In genomic region chr9:133726401-133727276, GRCh38 we compare ENCODE assay signal across 8 cellular contexts. TPM values are rescaled to one million over a fixed set of nuclear protein-coding genes. Genes with fewer than 3 reads are reported as not detected.
DNase-seq lines count a peak whose midpoint lies in the region; ATAC-seq, FAIRE-seq and TF ChIP-seq lines count a peak whose summit lies in the region.

No MANE protein-coding gene starts in this region.

- POLR2A ChIA-PET in A673 (lab: Charles Lee; ENCODE audit: low non-redundant PET), result no interaction called here

- H3K36me3 ChIP-seq in A673 (ENCODE audit: insufficient read depth, low read length, poor library complexity, severe bottlenecking) (no peaks in the 10 kb centered on the region), neural cell (ENCODE audit: insufficient read depth, low read length) (no peaks in the 10 kb centered on the region)

- H3K27me3 ChIP-seq in A673 (replicated peaks; ENCODE audit: insufficient read depth, low read depth, low read length, poor library complexity) (no peaks in the 10 kb centered on the region), neural cell (ENCODE audit: insufficient read depth, low read depth, low read length) (no peaks in the 10 kb centered on the region)

- no peak for TF ChIP-seq EP300 in neural cell (conservative IDR thresholded peaks at IDR 0.05; ENCODE audit: poor library complexity, severe bottlenecking)

- no peak overlapping the region for H3K27ac ChIP-seq in A673 (ENCODE audit: low read depth, low read length, poor library complexity, severe bottlenecking)
- no peak overlapping the region for H3K27ac ChIP-seq in neural cell (ENCODE audit: low read length)

- no peak overlapping the region for H3K4me2 ChIP-seq in neural cell (ENCODE audit: low read length)

- TF ChIP-seq CTCF in A673 (conservative IDR thresholded peaks at IDR 0.05; ENCODE audit: low read depth, low read length), result peak; percentile 54
- TF ChIP-seq CTCF in neural cell (IDR thresholded peaks at IDR 0.05; ENCODE audit: poor library complexity, severe bottlenecking), result peak; percentile 78

- H4K20me1 ChIP-seq in neural cell (ENCODE audit: insufficient read depth), result no peaks in the 10 kb centered on the region

- TF ChIP-seq POLR2A in H54 (IDR thresholded peaks at IDR 0.05; ENCODE audit: low read depth, low read length), result no peak
- TF ChIP-seq POLR2A in erythroblast (IDR thresholded peaks at IDR 0.05; ENCODE audit: low read length), result no peak

- FAIRE-seq in H54 (lab: Jason Lieb, UNC), result peak; percentile 57

- no peaks in the 10 kb centered on the region for H3F3A ChIP-seq in neural cell (ENCODE audit: insufficient read depth, low read length, poor library complexity, severe bottlenecking)

- H3K9ac ChIP-seq in neural cell (ENCODE audit: low read length), result peak overlapping the region; percentile 9

- ATAC-seq in GM21515 (IDR thresholded peaks at IDR 0.05; ENCODE audit: unreplicated experiment), result no peak

- CTCF ChIA-PET in A673 (lab: Charles Lee), result interaction anchor here (1.0 kb wide), 1 partner anchor 268 kb away, joined by 3 read pairs; no protein-coding TSS in a partner anchor

- H3K9me2 ChIP-seq in neural cell (ENCODE audit: insufficient read depth, low read length), result no peaks in the 10 kb centered on the region

- H3K79me2 ChIP-seq in neural cell (replicated peaks; ENCODE audit: insufficient read depth, low read length), result no peaks in the 10 kb centered on the region

- no peak overlapping the region for H3K4me3 ChIP-seq in A673 (ENCODE audit: low read depth, low read length, poor library complexity, severe bottlenecking)
- no peak overlapping the region for H3K4me3 ChIP-seq in neural cell (ENCODE audit: low read length)

- no TSS peak for BruUV-seq in A673 (replicated peaks; lab: Mats Ljungman, UMichigan)

- H2AFZ ChIP-seq in neural cell (ENCODE audit: low read depth, low read length), result no peak overlapping the region

- intact Hi-C loops in A673 (cut with micrococcal nuclease; ENCODE audit: unreplicated experiment), result loop anchor here (5.0 to 10.0 kb wide), 2 partner anchors 122 to 539 kb away; partner anchors contain the start of gene FAM163B

- H3K9me3 ChIP-seq in A673 (ENCODE audit: low read depth, low read length, poor library complexity, severe bottlenecking) (no peaks in the 10 kb centered on the region), neural cell (ENCODE audit: low read length) (no peaks in the 10 kb centered on the region)

- no peaks in the 10 kb centered on the region for H3K4me1 ChIP-seq in A673 (ENCODE audit: insufficient read depth, low read length, poor library complexity, severe bottlenecking)

- DNase-seq in A673 (ENCODE audit: low spot score), result peak; percentile 62
- no peak for DNase-seq in H54 (ENCODE audit: insufficient read length, low spot score)
- DNase-seq in NCI-H69 (lab: John Stamatoyannopoulos, UW), result peak; percentile 80
- DNase-seq in activated CD8-positive, alpha-beta memory T cell treated with anti-CD3 and anti-CD28 coated beads for 4 hours (ENCODE audit: low read depth in 2 of 2), result peak; percentile 31 to 41
- peak; percentile 21 to 30 for DNase-seq in erythroblast (lab: John Stamatoyannopoulos, UW)
- peak; percentile 56 for DNase-seq in ureter (ENCODE audit: low spot score)

- TF ChIP-seq RAD21 in neural cell (conservative IDR thresholded peaks at IDR 0.05), result peak; percentile 79

TF ChIP-seq in neural cell, 6 proteins besides CTCF, POLR2A, EP300 and RAD21:
- TF ChIP-seq POLR2AphosphoS5 (IDR thresholded peaks at IDR 0.05), result no peak
- TF ChIP-seq, protein P1, sequence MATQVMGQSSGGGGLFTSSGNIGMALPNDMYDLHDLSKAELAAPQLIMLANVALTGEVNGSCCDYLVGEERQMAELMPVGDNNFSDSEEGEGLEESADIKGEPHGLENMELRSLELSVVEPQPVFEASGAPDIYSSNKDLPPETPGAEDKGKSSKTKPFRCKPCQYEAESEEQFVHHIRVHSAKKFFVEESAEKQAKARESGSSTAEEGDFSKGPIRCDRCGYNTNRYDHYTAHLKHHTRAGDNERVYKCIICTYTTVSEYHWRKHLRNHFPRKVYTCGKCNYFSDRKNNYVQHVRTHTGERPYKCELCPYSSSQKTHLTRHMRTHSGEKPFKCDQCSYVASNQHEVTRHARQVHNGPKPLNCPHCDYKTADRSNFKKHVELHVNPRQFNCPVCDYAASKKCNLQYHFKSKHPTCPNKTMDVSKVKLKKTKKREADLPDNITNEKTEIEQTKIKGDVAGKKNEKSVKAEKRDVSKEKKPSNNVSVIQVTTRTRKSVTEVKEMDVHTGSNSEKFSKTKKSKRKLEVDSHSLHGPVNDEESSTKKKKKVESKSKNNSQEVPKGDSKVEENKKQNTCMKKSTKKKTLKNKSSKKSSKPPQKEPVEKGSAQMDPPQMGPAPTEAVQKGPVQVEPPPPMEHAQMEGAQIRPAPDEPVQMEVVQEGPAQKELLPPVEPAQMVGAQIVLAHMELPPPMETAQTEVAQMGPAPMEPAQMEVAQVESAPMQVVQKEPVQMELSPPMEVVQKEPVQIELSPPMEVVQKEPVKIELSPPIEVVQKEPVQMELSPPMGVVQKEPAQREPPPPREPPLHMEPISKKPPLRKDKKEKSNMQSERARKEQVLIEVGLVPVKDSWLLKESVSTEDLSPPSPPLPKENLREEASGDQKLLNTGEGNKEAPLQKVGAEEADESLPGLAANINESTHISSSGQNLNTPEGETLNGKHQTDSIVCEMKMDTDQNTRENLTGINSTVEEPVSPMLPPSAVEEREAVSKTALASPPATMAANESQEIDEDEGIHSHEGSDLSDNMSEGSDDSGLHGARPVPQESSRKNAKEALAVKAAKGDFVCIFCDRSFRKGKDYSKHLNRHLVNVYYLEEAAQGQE (IDR thresholded peaks at IDR 0.05; ENCODE audit: borderline replicate concordance), result no peak
- TF ChIP-seq TAF1 (IDR thresholded peaks at IDR 0.05; ENCODE audit: low read depth), result no peak
- peak; percentile 78 for TF ChIP-seq SMC3 (conservative IDR thresholded peaks at IDR 0.05; ENCODE audit: poor library complexity)
- TF ChIP-seq EZH2 (IDR thresholded peaks at IDR 0.05; ENCODE audit: borderline replicate concordance, insufficient read depth, low read length, poor library complexity, severe bottlenecking), result no peak
- TF ChIP-seq MXI1 (conservative IDR thresholded peaks at IDR 0.05; ENCODE audit: poor library complexity, severe bottlenecking), result no peak

RNA-seq across cellular contexts. Expression of gene SARDH, which starts 11.5 kb away (rescaled TPM):
- total RNA-seq in A673 (2021), result 0.37 and 1.0 TPM in 2 replicates
- 0.56 TPM in 1 of 2 replicates, not detected in the other for polyA plus RNA-seq in neural cell
- 0.35 TPM in 1 of 2 replicates, not detected in the other for polyA minus RNA-seq in neural cell
- total RNA-seq in ureter, result 4.1 TPM
